In genomic region chr6:140857734-140858380, GRCh38 we compare ENCODE assay signal across 11 cellular contexts.
DNase-seq lines count a peak whose midpoint lies in the region; ATAC-seq, FAIRE-seq and TF ChIP-seq lines count a peak whose summit lies in the region.
"Had no signal": no experiment of that assay in that cellular context is flagged by ENCODE, and none has a peak within 500 bp of the region (broad histone marks: within the 10 kb centered on the region; RNA-seq: fewer than 3 reads in every experiment).

No MANE protein-coding gene starts in this region.

- H3K4me1 ChIP-seq in transverse colon: no peaks in the 10 kb centered on the region

- H3K4me3 ChIP-seq in transverse colon: no peak overlapping the region
- H3K4me3 ChIP-seq: BLaER1 treated with 17β-estradiol and CSF1 and Interleukin-3, amounts not matched to agents 10 nM and 100 nM had no signal

- in situ Hi-C loops in transverse colon (cut with MboI; ENCODE audit: low pct_ligation_motif_present in 1 of 4, low pct_unique_long_range_greater_than_20kb in 1 of 4, low sequenced_read_pairs in 3 of 4): no loop called here

- no peak for TF ChIP-seq CTCF in transverse colon (IDR thresholded peaks at IDR 0.05)

- intact Hi-C loops in transverse colon (cut with DNase I; ENCODE audit: low total_unique reads): no loop called here

- H3K27me3 ChIP-seq in transverse colon: no peaks in the 10 kb centered on the region
- H3K27me3 ChIP-seq: BLaER1 treated with 17β-estradiol and CSF1 and Interleukin-3, amounts not matched to agents 10 nM and 100 nM had no signal

- TF ChIP-seq EP300 in transverse colon (IDR thresholded peaks at IDR 0.05; ENCODE audit: low read depth): peak; percentile 49

- H3K27ac ChIP-seq in angular gyrus (ENCODE audit: low read depth, low read length) (peak overlapping the region; percentile 77), transverse colon (peak overlapping the region in 3 of 4 donors; percentile 14 to 60 (median 38))
- H3K27ac ChIP-seq: VCaP had no signal

- WGBS in transverse colon (ENCODE audit: low coverage in 1 of 2), 2 donors: 64 to 100% methylated on average over 1 of the region's 1 CpG

- no peak for TF ChIP-seq POLR2A in transverse colon (IDR thresholded peaks at IDR 0.05)

- H3K9me3 ChIP-seq in transverse colon: no peaks in the 10 kb centered on the region
- H3K9me3 ChIP-seq: BLaER1 treated with 17β-estradiol and CSF1 and Interleukin-3, amounts not matched to agents 10 nM and 100 nM had no signal

- no peaks in the 10 kb centered on the region for H3K36me3 ChIP-seq in transverse colon
- H3K36me3 ChIP-seq: BLaER1 treated with 17β-estradiol and CSF1 and Interleukin-3, amounts not matched to agents 10 nM and 100 nM had no signal

- FAIRE-seq in islet of Langerhans (lab: Jason Lieb, UNC): peak; percentile 98

- peak; percentile 18 for DNase-seq in NCI-H1436 treated with DMSO at 0.1 percent for 48 hours (lab: John Stamatoyannopoulos, UW)
- DNase-seq in NCI-H1436 (lab: John Stamatoyannopoulos, UW): no peak
- no peak for DNase-seq in transverse colon
- no peak for DNase-seq in NCI-H2081 (lab: John Stamatoyannopoulos, UW)
- DNase-seq: immature natural killer cell had no signal

- ATAC-seq in HG02610 (IDR thresholded peaks at IDR 0.05; ENCODE audit: unreplicated experiment) (no peak), HG02938 (IDR thresholded peaks at IDR 0.05; ENCODE audit: unreplicated experiment) (no peak)
